1 cellular context compared by ENCODE assay signal in genomic region chr9:136968333-136969127, GRCh38.
TF ChIP-seq lines count a peak whose summit lies in the region.

No MANE protein-coding gene starts in this region.

TF ChIP-seq in HepG2, 621 proteins besides CTCF, POLR2A, EP300 and RAD21 (continues in another document):
- TF ChIP-seq ATF7-NPFF (CRISPR knock-in tag; IDR thresholded peaks at IDR 0.05; ENCODE audit: low read depth): no peak
- no peak for TF ChIP-seq ZNF235 (CRISPR knock-in tag; IDR thresholded peaks at IDR 0.05; ENCODE audit: borderline replicate concordance)
- 0 out of 2 replicates have a peak, but pooled peaks have one; percentile 28 for TF ChIP-seq ZSCAN25 (CRISPR knock-in tag; IDR thresholded peaks at IDR 0.05)
- TF ChIP-seq IKZF4 (CRISPR knock-in tag; IDR thresholded peaks at IDR 0.05; ENCODE audit: borderline replicate concordance, low read depth, not compliant biosample characterization): peak; percentile 37
- TF ChIP-seq MLXIP (CRISPR knock-in tag; IDR thresholded peaks at IDR 0.05; ENCODE audit: borderline replicate concordance): no peak
- 0 out of 2 replicates have a peak, but pooled peaks have one; percentile 17 for TF ChIP-seq NR2F2 (IDR thresholded peaks at IDR 0.05; ENCODE audit: borderline replicate concordance, low read depth)
- TF ChIP-seq RARA (CRISPR knock-in tag; IDR thresholded peaks at IDR 0.05): peak; percentile 40; the same call in 1 of the 2 replicates
- TF ChIP-seq, protein P1, sequence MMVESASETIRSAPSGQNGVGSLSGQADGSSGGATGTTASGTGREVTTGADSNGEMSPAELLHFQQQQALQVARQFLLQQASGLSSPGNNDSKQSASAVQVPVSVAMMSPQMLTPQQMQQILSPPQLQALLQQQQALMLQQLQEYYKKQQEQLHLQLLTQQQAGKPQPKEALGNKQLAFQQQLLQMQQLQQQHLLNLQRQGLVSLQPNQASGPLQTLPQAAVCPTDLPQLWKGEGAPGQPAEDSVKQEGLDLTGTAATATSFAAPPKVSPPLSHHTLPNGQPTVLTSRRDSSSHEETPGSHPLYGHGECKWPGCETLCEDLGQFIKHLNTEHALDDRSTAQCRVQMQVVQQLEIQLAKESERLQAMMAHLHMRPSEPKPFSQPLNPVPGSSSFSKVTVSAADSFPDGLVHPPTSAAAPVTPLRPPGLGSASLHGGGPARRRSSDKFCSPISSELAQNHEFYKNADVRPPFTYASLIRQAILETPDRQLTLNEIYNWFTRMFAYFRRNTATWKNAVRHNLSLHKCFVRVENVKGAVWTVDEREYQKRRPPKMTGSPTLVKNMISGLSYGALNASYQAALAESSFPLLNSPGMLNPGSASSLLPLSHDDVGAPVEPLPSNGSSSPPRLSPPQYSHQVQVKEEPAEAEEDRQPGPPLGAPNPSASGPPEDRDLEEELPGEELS (CRISPR knock-in tag; IDR thresholded peaks at IDR 0.05): no peak
- no peak for TF ChIP-seq ZBTB33 (CRISPR knock-in tag; IDR thresholded peaks at IDR 0.05)
- no peak for TF ChIP-seq HNRNPH1 (optimal IDR thresholded peaks at IDR 0.05; ENCODE audit: low read depth, low read length)
- no peak for TF ChIP-seq ZBTB1 (CRISPR knock-in tag; IDR thresholded peaks at IDR 0.05; ENCODE audit: borderline replicate concordance)
- no peak for TF ChIP-seq ZNF558 (CRISPR knock-in tag; IDR thresholded peaks at IDR 0.05; ENCODE audit: borderline replicate concordance)
- TF ChIP-seq HIVEP1 (CRISPR knock-in tag; IDR thresholded peaks at IDR 0.05): peak; percentile 49; the same call in 1 of the 2 replicates
- TF ChIP-seq ZFX (CRISPR knock-in tag; IDR thresholded peaks at IDR 0.05; ENCODE audit: low read depth): peak; percentile 34; the same call in 1 of the 2 replicates
- no peak for TF ChIP-seq HNF4G (IDR thresholded peaks at IDR 0.05; ENCODE audit: borderline replicate concordance, low read depth, low read length)
- TF ChIP-seq HNF4G (CRISPR knock-in tag; IDR thresholded peaks at IDR 0.05; ENCODE audit: borderline replicate concordance, low read depth): no peak
- no peak for TF ChIP-seq ZBTB44 (CRISPR knock-in tag; IDR thresholded peaks at IDR 0.05)
- TF ChIP-seq BCLAF1 (IDR thresholded peaks at IDR 0.05): no peak
- TF ChIP-seq NR2F6 (IDR thresholded peaks at IDR 0.05): peak; percentile 56; the same call in 1 of the 2 replicates
- peak; percentile 53; the same call in 1 of the 2 replicates for TF ChIP-seq NR2F6 (CRISPR knock-in tag; IDR thresholded peaks at IDR 0.05)
- 0 out of 2 replicates have a peak, but pooled peaks have one; percentile 74 for TF ChIP-seq BCL3 (CRISPR knock-in tag; IDR thresholded peaks at IDR 0.05)
- TF ChIP-seq UBTF (CRISPR knock-in tag; IDR thresholded peaks at IDR 0.05): peak; percentile 37; the same call in 1 of the 2 replicates
- TF ChIP-seq ZNF660 (CRISPR knock-in tag; IDR thresholded peaks at IDR 0.05; ENCODE audit: borderline replicate concordance, low read depth): no peak
- no peak for TF ChIP-seq ZNF512B (CRISPR knock-in tag; IDR thresholded peaks at IDR 0.05; ENCODE audit: borderline replicate concordance)
- TF ChIP-seq ZBED4 (CRISPR knock-in tag; IDR thresholded peaks at IDR 0.05; ENCODE audit: borderline replicate concordance): no peak
- no peak for TF ChIP-seq POLR2AphosphoS5 (IDR thresholded peaks at IDR 0.05; ENCODE audit: low read depth, low read length)
- no peak for TF ChIP-seq ZNF777 (CRISPR knock-in tag; IDR thresholded peaks at IDR 0.05)
- no peak for TF ChIP-seq ZNF891 (CRISPR knock-in tag; IDR thresholded peaks at IDR 0.05)
- no peak for TF ChIP-seq ZBTB8A (CRISPR knock-in tag; IDR thresholded peaks at IDR 0.05; ENCODE audit: borderline replicate concordance, low read depth)
- TF ChIP-seq ZNF329 (CRISPR knock-in tag; IDR thresholded peaks at IDR 0.05; ENCODE audit: low read depth): no peak
- no peak for TF ChIP-seq ZNF160 (CRISPR knock-in tag; IDR thresholded peaks at IDR 0.05)
- TF ChIP-seq, protein P2, sequence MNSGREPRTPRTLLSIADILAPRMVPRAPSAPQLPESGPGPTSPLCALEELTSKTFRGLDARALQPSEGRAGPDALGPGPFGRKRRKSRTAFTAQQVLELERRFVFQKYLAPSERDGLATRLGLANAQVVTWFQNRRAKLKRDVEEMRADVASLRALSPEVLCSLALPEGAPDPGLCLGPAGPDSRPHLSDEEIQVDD (CRISPR knock-in tag; IDR thresholded peaks at IDR 0.05; ENCODE audit: borderline replicate concordance): no peak
